In the genomic region with DNA sequence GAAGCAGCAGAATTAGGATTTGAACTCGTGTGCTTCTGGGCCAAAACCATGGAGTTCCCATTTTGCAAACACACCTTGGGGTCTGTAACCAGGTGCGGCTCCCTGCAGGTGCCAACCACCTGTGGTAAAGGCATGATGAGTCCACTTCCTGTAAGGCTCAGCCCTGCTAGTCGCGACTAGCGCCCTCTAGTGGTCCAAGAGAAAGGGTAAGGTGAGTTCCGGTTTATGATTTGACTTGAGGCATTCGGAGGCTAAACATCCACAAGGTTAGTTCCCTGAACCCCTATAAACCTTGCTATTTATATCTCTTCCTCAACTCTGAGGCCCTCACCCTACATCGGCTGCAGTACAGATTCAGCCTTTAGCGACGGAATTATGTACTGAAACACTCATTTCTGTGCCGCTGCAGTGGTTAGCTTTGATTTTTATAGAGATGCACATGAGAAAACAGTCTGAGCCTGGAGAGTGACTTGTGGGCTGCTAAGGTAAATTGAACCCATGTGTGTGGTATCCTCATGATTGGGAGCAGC, we compare ENCODE assay signal across 7 cellular contexts.
DNase-seq lines count a peak whose midpoint lies in the region; FAIRE-seq and TF ChIP-seq lines count a peak whose summit lies in the region.

No MANE protein-coding gene starts in this region.

- H3K4me1 ChIP-seq in Loucy (ENCODE audit: insufficient read depth, low read length, poor library complexity, severe bottlenecking): peaks cover 7% of the 10 kb centered on the region
- no peaks in the 10 kb centered on the region for H3K4me1 ChIP-seq in liver (ENCODE audit: control insufficient read depth in 4 of 4, insufficient read depth in 4 of 4, low read length in 3 of 4)

- H3K79me2 ChIP-seq in Loucy (ENCODE audit: insufficient read depth, low read length): peaks cover under 1% of the 10 kb centered on the region; the same call in 1 of the 2 replicates

- H3K9ac ChIP-seq in Loucy (ENCODE audit: low read depth, low read length, poor library complexity, severe bottlenecking): no peak overlapping the region
- no peak overlapping the region for H3K9ac ChIP-seq in liver (ENCODE audit: low read depth in 1 of 2, low read length in 2 of 2)

- no peaks in the 10 kb centered on the region for H3K27me3 ChIP-seq in H7 (ENCODE audit: control insufficient read depth, insufficient read depth, low read length)
- no peaks in the 10 kb centered on the region for H3K27me3 ChIP-seq in Loucy (ENCODE audit: insufficient read depth, low read length, poor library complexity, severe bottlenecking)
- H3K27me3 ChIP-seq in liver (ENCODE audit: control insufficient read depth in 4 of 4, insufficient read depth in 4 of 4, low read length in 3 of 4): no peaks in the 10 kb centered on the region

- H3F3A ChIP-seq in Loucy (ENCODE audit: low read depth): no peaks in the 10 kb centered on the region

- TF ChIP-seq CTCF in Loucy (conservative IDR thresholded peaks at IDR 0.05; ENCODE audit: low read length) (peak; percentile 96), liver (IDR thresholded peaks at IDR 0.05; ENCODE audit: low read depth, low read length, missing input control) (peak; percentile 69)

- WGBS in liver: 55% methylated on average over 11 of the region's 11 CpGs

- no peak overlapping the region for H2AFZ ChIP-seq in Loucy (ENCODE audit: low read length)

- H3K4me2 ChIP-seq in Loucy (ENCODE audit: low read depth, low read length, poor library complexity, severe bottlenecking): no peak overlapping the region

- H3K9me3 ChIP-seq in Loucy (ENCODE audit: insufficient read depth, low read depth, low read length): no peaks in the 10 kb centered on the region
- no peaks in the 10 kb centered on the region for H3K9me3 ChIP-seq in liver (ENCODE audit: control insufficient read depth in 4 of 4, low read length in 3 of 4)

- no peak overlapping the region for H3K27ac ChIP-seq in liver (ENCODE audit: low read depth in 1 of 2, low read length in 2 of 2)

- peak; percentile 89 for FAIRE-seq in GM12891 (lab: Jason Lieb, UNC)

- no peak for TF ChIP-seq POLR2A in GM12891 (IDR thresholded peaks at IDR 0.05; ENCODE audit: low read depth, low read length)

- TF ChIP-seq RAD21 in liver (IDR thresholded peaks at IDR 0.05): peak; percentile 78 to 93

- no peaks in the 10 kb centered on the region for H3K9me2 ChIP-seq in Loucy (replicated peaks; ENCODE audit: low read depth, low read length)

- in situ Hi-C loops in T47D (cut with HindIII; ENCODE audit: low pct_unique_long_range_greater_than_20kb, low sequenced_read_pairs): no loop called here

- no peak overlapping the region for H3K4me3 ChIP-seq in H7 (ENCODE audit: insufficient read depth, low read depth, low read length)
- no peak overlapping the region for H3K4me3 ChIP-seq in Loucy (ENCODE audit: low read length, poor library complexity, severe bottlenecking)
- no peak overlapping the region for H3K4me3 ChIP-seq in liver (ENCODE audit: low read depth in 1 of 3, low read length in 3 of 3)

- H3K36me3 ChIP-seq in H7 (replicated peaks; ENCODE audit: control insufficient read depth, insufficient read depth, low read length) (no peaks in the 10 kb centered on the region), Loucy (ENCODE audit: insufficient read depth, low read length) (no peaks in the 10 kb centered on the region), liver (ENCODE audit: control insufficient read depth in 4 of 4, insufficient read depth in 3 of 4, low read depth in 1 of 4, low read length in 3 of 4) (no peaks in the 10 kb centered on the region)

- peaks cover 2% of the 10 kb centered on the region for H4K20me1 ChIP-seq in Loucy (ENCODE audit: insufficient read depth, low read length, poor library complexity, severe bottlenecking)

- DNase-seq in GM12891 (ENCODE audit: insufficient read length, low spot score): peak; percentile 9
- peak; percentile 26 for DNase-seq in H7
- peak; percentile 31 for DNase-seq in T-helper 22 cell (ENCODE audit: low read depth)
- peak; percentile 7 to 84 for DNase-seq in T47D (ENCODE audit: low read depth in 1 of 2, low spot score in 1 of 2)
- peak; percentile 27 to 38 for DNase-seq in stimulated activated CD8-positive, alpha-beta memory T cell treated with anti-CD3 and anti-CD28 coated beads, Interleukin-4, amount 100 ng/mL, for 4 hours (ENCODE audit: low read depth in 2 of 2, low spot score in 1 of 2)

TF ChIP-seq in GM12891, 5 proteins besides CTCF, POLR2A, EP300 and RAD21:
- TF ChIP-seq SPI1 (IDR thresholded peaks at IDR 0.05; ENCODE audit: low read depth, low read length) (peak; percentile 67), POU2F2 (IDR thresholded peaks at IDR 0.05; ENCODE audit: low read depth, low read length) (no peak), POLR2AphosphoS5 (IDR thresholded peaks at IDR 0.05; ENCODE audit: low read depth, low read length) (no peak), TAF1 (IDR thresholded peaks at IDR 0.05; ENCODE audit: low read depth, low read length) (no peak), PAX5 (IDR thresholded peaks at IDR 0.05; ENCODE audit: insufficient read depth, low read length, severe bottlenecking) (no peak)

TF ChIP-seq in liver, 16 proteins besides CTCF, POLR2A, EP300 and RAD21:
- TF ChIP-seq GABPA (IDR thresholded peaks at IDR 0.05 in 1 of 2, conservative IDR thresholded peaks at IDR 0.05 in 1 of 2): no peak
- no peak for TF ChIP-seq TAF1 (conservative IDR thresholded peaks at IDR 0.05)
- TF ChIP-seq RXRA (IDR thresholded peaks at IDR 0.05): peak in 1 of 2 donors; percentile 10
- no peak for TF ChIP-seq EGR1 (IDR thresholded peaks at IDR 0.05; ENCODE audit: low read depth in 2 of 2)
- TF ChIP-seq JUND (IDR thresholded peaks at IDR 0.05): no peak
- TF ChIP-seq, protein P1, sequence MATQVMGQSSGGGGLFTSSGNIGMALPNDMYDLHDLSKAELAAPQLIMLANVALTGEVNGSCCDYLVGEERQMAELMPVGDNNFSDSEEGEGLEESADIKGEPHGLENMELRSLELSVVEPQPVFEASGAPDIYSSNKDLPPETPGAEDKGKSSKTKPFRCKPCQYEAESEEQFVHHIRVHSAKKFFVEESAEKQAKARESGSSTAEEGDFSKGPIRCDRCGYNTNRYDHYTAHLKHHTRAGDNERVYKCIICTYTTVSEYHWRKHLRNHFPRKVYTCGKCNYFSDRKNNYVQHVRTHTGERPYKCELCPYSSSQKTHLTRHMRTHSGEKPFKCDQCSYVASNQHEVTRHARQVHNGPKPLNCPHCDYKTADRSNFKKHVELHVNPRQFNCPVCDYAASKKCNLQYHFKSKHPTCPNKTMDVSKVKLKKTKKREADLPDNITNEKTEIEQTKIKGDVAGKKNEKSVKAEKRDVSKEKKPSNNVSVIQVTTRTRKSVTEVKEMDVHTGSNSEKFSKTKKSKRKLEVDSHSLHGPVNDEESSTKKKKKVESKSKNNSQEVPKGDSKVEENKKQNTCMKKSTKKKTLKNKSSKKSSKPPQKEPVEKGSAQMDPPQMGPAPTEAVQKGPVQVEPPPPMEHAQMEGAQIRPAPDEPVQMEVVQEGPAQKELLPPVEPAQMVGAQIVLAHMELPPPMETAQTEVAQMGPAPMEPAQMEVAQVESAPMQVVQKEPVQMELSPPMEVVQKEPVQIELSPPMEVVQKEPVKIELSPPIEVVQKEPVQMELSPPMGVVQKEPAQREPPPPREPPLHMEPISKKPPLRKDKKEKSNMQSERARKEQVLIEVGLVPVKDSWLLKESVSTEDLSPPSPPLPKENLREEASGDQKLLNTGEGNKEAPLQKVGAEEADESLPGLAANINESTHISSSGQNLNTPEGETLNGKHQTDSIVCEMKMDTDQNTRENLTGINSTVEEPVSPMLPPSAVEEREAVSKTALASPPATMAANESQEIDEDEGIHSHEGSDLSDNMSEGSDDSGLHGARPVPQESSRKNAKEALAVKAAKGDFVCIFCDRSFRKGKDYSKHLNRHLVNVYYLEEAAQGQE (IDR thresholded peaks at IDR 0.05): no peak
- TF ChIP-seq, protein P2, sequence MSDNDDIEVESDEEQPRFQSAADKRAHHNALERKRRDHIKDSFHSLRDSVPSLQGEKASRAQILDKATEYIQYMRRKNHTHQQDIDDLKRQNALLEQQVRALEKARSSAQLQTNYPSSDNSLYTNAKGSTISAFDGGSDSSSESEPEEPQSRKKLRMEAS (IDR thresholded peaks at IDR 0.05): no peak
- TF ChIP-seq YY1 (IDR thresholded peaks at IDR 0.05): no peak
- TF ChIP-seq, protein P3, sequence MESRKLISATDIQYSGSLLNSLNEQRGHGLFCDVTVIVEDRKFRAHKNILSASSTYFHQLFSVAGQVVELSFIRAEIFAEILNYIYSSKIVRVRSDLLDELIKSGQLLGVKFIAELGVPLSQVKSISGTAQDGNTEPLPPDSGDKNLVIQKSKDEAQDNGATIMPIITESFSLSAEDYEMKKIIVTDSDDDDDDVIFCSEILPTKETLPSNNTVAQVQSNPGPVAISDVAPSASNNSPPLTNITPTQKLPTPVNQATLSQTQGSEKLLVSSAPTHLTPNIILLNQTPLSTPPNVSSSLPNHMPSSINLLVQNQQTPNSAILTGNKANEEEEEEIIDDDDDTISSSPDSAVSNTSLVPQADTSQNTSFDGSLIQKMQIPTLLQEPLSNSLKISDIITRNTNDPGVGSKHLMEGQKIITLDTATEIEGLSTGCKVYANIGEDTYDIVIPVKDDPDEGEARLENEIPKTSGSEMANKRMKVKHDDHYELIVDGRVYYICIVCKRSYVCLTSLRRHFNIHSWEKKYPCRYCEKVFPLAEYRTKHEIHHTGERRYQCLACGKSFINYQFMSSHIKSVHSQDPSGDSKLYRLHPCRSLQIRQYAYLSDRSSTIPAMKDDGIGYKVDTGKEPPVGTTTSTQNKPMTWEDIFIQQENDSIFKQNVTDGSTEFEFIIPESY (IDR thresholded peaks at IDR 0.05): no peak
- TF ChIP-seq HNF4A (conservative IDR thresholded peaks at IDR 0.05): peak in 1 of 2 donors; percentile 14
- TF ChIP-seq HNF4G (IDR thresholded peaks at IDR 0.05): no peak
